ENCODE assay signal across 24 cellular contexts in the genomic region with DNA sequence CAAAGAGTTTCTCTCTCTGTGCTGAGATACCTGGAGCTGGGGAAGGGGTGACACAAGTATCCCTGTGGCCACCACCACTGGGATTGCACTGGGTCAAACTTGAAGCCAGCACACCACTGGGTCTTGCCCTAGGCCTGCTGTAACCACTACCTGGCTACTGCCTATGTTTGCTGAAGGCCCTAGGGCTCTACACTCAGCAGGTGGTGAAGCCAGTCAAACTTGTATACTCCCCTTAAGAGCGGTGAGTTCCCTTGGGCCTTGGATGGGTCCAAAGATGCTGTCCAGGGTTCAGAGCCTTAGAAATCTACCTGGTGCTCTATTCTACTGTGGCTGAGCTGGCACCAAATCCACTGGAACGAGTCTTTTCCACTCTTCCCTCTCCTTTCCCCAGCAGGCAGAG. TPM values are rescaled to one million over a fixed set of nuclear protein-coding genes. Genes with fewer than 3 reads are reported as not detected.
A peak's percentile ranks its signal among the peaks of the same experiment; 100 is the strongest.
DNase-seq lines count a peak whose midpoint lies in the region; ATAC-seq and TF ChIP-seq lines count a peak whose summit lies in the region.
"Had no signal": no experiment of that assay in that cellular context is flagged by ENCODE, and none has a peak within 500 bp of the region (broad histone marks: within the 10 kb centered on the region; RNA-seq: fewer than 3 reads in every experiment).

No MANE protein-coding gene starts in this region.

- TF ChIP-seq CTCF in foreskin keratinocyte (conservative IDR thresholded peaks at IDR 0.05) (no peak), upper lobe of right lung (IDR thresholded peaks at IDR 0.05) (no peak)

- no peaks in the 10 kb centered on the region for H3K4me1 Mint-ChIP-seq in stimulated activated naive CD8-positive, alpha-beta T cell treated with anti-CD3 and anti-CD28 coated beads, Interleukin-15, amount 100 ng/mL, for 72 hours
- H3K4me1 Mint-ChIP-seq: CD14-positive monocyte; CD8-positive, alpha-beta memory T cell had no signal

- peaks cover 3% of the 10 kb centered on the region for H3K4me1 ChIP-seq in foreskin keratinocyte
- H3K4me1 ChIP-seq in upper lobe of right lung: no peaks in the 10 kb centered on the region
- H3K4me1 ChIP-seq: A549 had no signal

- H3K4me3 ChIP-seq in upper lobe of right lung: no peak overlapping the region
- H3K4me3 ChIP-seq: A549; BLaER1 treated with 17β-estradiol and CSF1 and Interleukin-3, amounts not matched to agents 10 nM and 100 nM; GM12878 had no signal

- H3K27ac ChIP-seq in epithelial cell of prostate: peak overlapping the region; percentile 29
- peak overlapping the region; percentile 42 for H3K27ac ChIP-seq in foreskin keratinocyte
- no peak overlapping the region for H3K27ac ChIP-seq in upper lobe of right lung
- H3K27ac ChIP-seq: A549; BLaER1 treated with 17β-estradiol and CSF1 and Interleukin-3, amounts not matched to agents 10 nM and 100 nM had no signal

- H3K27me3 Mint-ChIP-seq in stimulated activated naive CD8-positive, alpha-beta T cell treated with anti-CD3 and anti-CD28 coated beads, Interleukin-15, amount 100 ng/mL, for 72 hours: no peaks in the 10 kb centered on the region
- H3K27me3 Mint-ChIP-seq: CD4-positive, alpha-beta T cell had no signal

- intact Hi-C loops in upper lobe of right lung (cut with DNase I): no loop called here

- H3K9me3 ChIP-seq in upper lobe of right lung: no peaks in the 10 kb centered on the region
- H3K9me3 ChIP-seq: A549, BE2C had no signal

- no peak overlapping the region for H3K4me3 Mint-ChIP-seq in stimulated activated naive CD8-positive, alpha-beta T cell treated with anti-CD3 and anti-CD28 coated beads, Interleukin-15, amount 100 ng/mL, for 72 hours
- H3K4me3 Mint-ChIP-seq: CD14-positive monocyte; CD4-positive, alpha-beta T cell; CD8-positive, alpha-beta memory T cell had no signal

- H3K27me3 ChIP-seq in foreskin keratinocyte (no peaks in the 10 kb centered on the region), upper lobe of right lung (no peaks in the 10 kb centered on the region)
- H3K27me3 ChIP-seq: BE2C; BLaER1 treated with 17β-estradiol and CSF1 and Interleukin-3, amounts not matched to agents 10 nM and 100 nM had no signal

- DNase-seq in stimulated activated naive CD8-positive, alpha-beta T cell treated with anti-CD3 and anti-CD28 coated beads, Interleukin-15, amount 100 ng/mL, for 72 hours: no peak
- DNase-seq in stimulated activated naive CD8-positive, alpha-beta T cell treated with anti-CD3 and anti-CD28 coated beads, Interleukin-15, Interleukin-2, amounts not matched to agents 100 U/mL and 50 U/mL, for 24 hours: no peak
- DNase-seq in epithelial cell of prostate (ENCODE audit: low read depth, low spot score) (no peak), foreskin keratinocyte (no peak), upper lobe of right lung (no peak), NCI-H1930 (lab: John Stamatoyannopoulos, UW) (no peak), GM19238 (ENCODE audit: insufficient read length, low spot score) (no peak)
- DNase-seq: 8988T; ACHN; AML-193; BE2C; CD4-positive, alpha-beta T cell; CD8-positive, alpha-beta memory T cell; DMS 273 treated with DMSO at 0.1 percent for 48 hours; DMS79; EL; GDM1; GOT3; HCEC 1CT had no signal

- no peak overlapping the region for H3K27ac Mint-ChIP-seq in stimulated activated naive CD8-positive, alpha-beta T cell treated with anti-CD3 and anti-CD28 coated beads, Interleukin-15, amount 100 ng/mL, for 72 hours
- H3K27ac Mint-ChIP-seq: CD14-positive monocyte; CD4-positive, alpha-beta T cell; CD8-positive, alpha-beta memory T cell had no signal

- peaks cover 14 to 21% of the 10 kb centered on the region in 2 donors for H3K9me3 Mint-ChIP-seq in stimulated activated naive CD8-positive, alpha-beta T cell treated with anti-CD3 and anti-CD28 coated beads, Interleukin-15, amount 100 ng/mL, for 72 hours

- ATAC-seq in stimulated activated naive CD8-positive, alpha-beta T cell treated with anti-CD3 and anti-CD28 coated beads, Interleukin-15, amount 100 ng/mL, for 72 hours: peak; percentile 28
- ATAC-seq in stimulated activated naive CD8-positive, alpha-beta T cell treated with anti-CD3 and anti-CD28 coated beads, Interleukin-15, Interleukin-2, amounts not matched to agents 100 U/mL and 50 U/mL, for 24 hours: no peak
- peak; percentile 46 for ATAC-seq in foreskin keratinocyte
- ATAC-seq in upper lobe of right lung: peak; percentile 30
- no peak for ATAC-seq in HG03196 (IDR thresholded peaks at IDR 0.05; ENCODE audit: unreplicated experiment)
- ATAC-seq: GM12878 had no signal

- H3K36me3 ChIP-seq in upper lobe of right lung: no peaks in the 10 kb centered on the region
- H3K36me3 ChIP-seq: BE2C; BLaER1 treated with 17β-estradiol and CSF1 and Interleukin-3, amounts not matched to agents 10 nM and 100 nM had no signal

RNA-seq across cellular contexts. Expression of gene WDR26, which starts 47.0 kb away (rescaled TPM):
- 42.0 and 43.9 TPM in 2 replicates for total RNA-seq in foreskin keratinocyte
- 18.1 and 20.4 TPM in 2 replicates for polyA plus RNA-seq in foreskin keratinocyte
- 96.1 TPM for total RNA-seq in upper lobe of right lung

Comparison
In these comparisons a context has a peak if more than half of its experiments do, and no peak if none do; other contexts are left out.
1. ATAC-seq: peak in stimulated activated naive CD8-positive, alpha-beta T cell treated with anti-CD3 and anti-CD28 coated beads, Interleukin-15, amount 100 ng/mL, for 72 hours (single experiment), foreskin keratinocyte (single experiment) and upper lobe of right lung (single experiment); none in stimulated activated naive CD8-positive, alpha-beta T cell treated with anti-CD3 and anti-CD28 coated beads, Interleukin-15, Interleukin-2, amounts not matched to agents 100 U/mL and 50 U/mL, for 24 hours (single experiment) and HG03196 (single experiment).